Comparison of ENCODE assay signal across 25 cellular contexts in genomic region chr6:4786936-4787504, GRCh38. TPM values are rescaled to one million over a fixed set of nuclear protein-coding genes. Genes with fewer than 3 reads are reported as not detected.
DNase-seq lines count a peak whose midpoint lies in the region; ATAC-seq and TF ChIP-seq lines count a peak whose summit lies in the region.
"Had no signal": no experiment of that assay in that cellular context is flagged by ENCODE, and none has a peak within 500 bp of the region (broad histone marks: within the 10 kb centered on the region; RNA-seq: fewer than 3 reads in every experiment).

No MANE protein-coding gene starts in this region.

- ATAC-seq in natural killer cell (no peak), WTC11 (peak; percentile 67), memory B cell (ENCODE audit: low read depth) (no peak), GM18519 (IDR thresholded peaks at IDR 0.05; ENCODE audit: low FRiP score, unreplicated experiment) (no peak)
- ATAC-seq in natural killer cell treated with Interleukin-12 subunit alpha and Interleukin-12 subunit beta and Interleukin-15 and Interleukin-18, amount 100 ng/mL, for 72 hours, result no peak
- ATAC-seq: activated CD8-positive, alpha-beta T cell treated with anti-CD3 and anti-CD28 coated beads, Interleukin-2, amount 10 ng/mL, durations not matched to agents 7 days and 5 days; HCT116; left ventricle myocardium superior had no signal

- intact Hi-C loops in natural killer cell (cut with micrococcal nuclease), result no loop called here

- no peak for DNase-seq in natural killer cell
- no peak for DNase-seq in natural killer cell treated with Interleukin-12 subunit alpha and Interleukin-12 subunit beta and Interleukin-15 and Interleukin-18, amount 100 ng/mL, for 72 hours (ENCODE audit: low spot score)
- DNase-seq in WTC11 (ENCODE audit: low spot score), result no peak
- no peak for DNase-seq in memory B cell (ENCODE audit: low spot score in 2 of 2)
- DNase-seq in OCI-M2 (lab: John Stamatoyannopoulos, UW; ENCODE audit: unreplicated experiment), result no peak
- no peak for DNase-seq in RPMI8226
- DNase-seq: activated B cell treated with CpG ODN at 0.5 μM for 24 hours; activated CD8-positive, alpha-beta T cell treated with anti-CD3 and anti-CD28 coated beads, Interleukin-2, amount 10 ng/mL, durations not matched to agents 7 days and 5 days; activated gamma-delta T cell; COR-L47; head of caudate nucleus; kidney; left ventricle myocardium superior; NCI-H1092; NCI-H187; NCI-H2171; NCI-H510A treated with DMSO at 0.1 percent for 48 hours; occipital lobe; stimulated activated CD4-positive, alpha-beta T cell treated with anti-CD3 and anti-CD28 coated beads, Interleukin-4, amount 100 ng/mL, for 4 hours; T-helper 1 cell; transverse colon had no signal

- H3K9me3 Mint-ChIP-seq in natural killer cell (no peaks in the 10 kb centered on the region), WTC11 (peaks cover 4% of the 10 kb centered on the region; the same call in 1 of the 2 replicates), memory B cell (peaks cover 1% of the 10 kb centered on the region)
- H3K9me3 Mint-ChIP-seq in natural killer cell treated with Interleukin-12 subunit alpha and Interleukin-12 subunit beta and Interleukin-15 and Interleukin-18, amount 100 ng/mL, for 72 hours, result no peaks in the 10 kb centered on the region
- H3K9me3 Mint-ChIP-seq: activated B cell treated with CpG ODN at 0.5 μM for 24 hours; central memory CD8-positive, alpha-beta T cell had no signal

- peak overlapping the region; percentile 67 for H3K4me3 Mint-ChIP-seq in natural killer cell
- no peak overlapping the region for H3K4me3 Mint-ChIP-seq in natural killer cell treated with Interleukin-12 subunit alpha and Interleukin-12 subunit beta and Interleukin-15 and Interleukin-18, amount 100 ng/mL, for 72 hours
- H3K4me3 Mint-ChIP-seq in WTC11, result peak overlapping the region; percentile 4; the same call in 1 of the 2 replicates
- no peak overlapping the region for H3K4me3 Mint-ChIP-seq in memory B cell
- H3K4me3 Mint-ChIP-seq: activated B cell treated with CpG ODN at 0.5 μM for 24 hours; activated CD8-positive, alpha-beta T cell treated with anti-CD3 and anti-CD28 coated beads, Interleukin-2, amount 10 ng/mL, durations not matched to agents 7 days and 5 days; central memory CD8-positive, alpha-beta T cell had no signal

- no peaks in the 10 kb centered on the region for H3K27me3 Mint-ChIP-seq in natural killer cell (ENCODE audit: low read depth in 2 of 2)
- H3K27me3 Mint-ChIP-seq in natural killer cell treated with Interleukin-12 subunit alpha and Interleukin-12 subunit beta and Interleukin-15 and Interleukin-18, amount 100 ng/mL, for 72 hours, result no peaks in the 10 kb centered on the region
- peaks cover 56% of the 10 kb centered on the region for H3K27me3 Mint-ChIP-seq in WTC11 (ENCODE audit: low read depth)
- no peaks in the 10 kb centered on the region for H3K27me3 Mint-ChIP-seq in memory B cell
- H3K27me3 Mint-ChIP-seq: activated B cell treated with CpG ODN at 0.5 μM for 24 hours; central memory CD8-positive, alpha-beta T cell; IgD-negative memory B cell had no signal

- CTCF ChIA-PET in WTC11 (lab: Charles Lee), result interaction anchor here (1.1 to 2.5 kb wide), 2 partner anchors 10 to 78 kb away, joined by 3 to 9 read pairs; partner anchors contain the start of gene CDYL

- POLR2A ChIA-PET in WTC11 (lab: Charles Lee), result no interaction called here

- H3K36me3 Mint-ChIP-seq in natural killer cell (no peaks in the 10 kb centered on the region), WTC11 (peaks cover 9% of the 10 kb centered on the region), memory B cell (peaks cover 7% of the 10 kb centered on the region)
- H3K36me3 Mint-ChIP-seq in natural killer cell treated with Interleukin-12 subunit alpha and Interleukin-12 subunit beta and Interleukin-15 and Interleukin-18, amount 100 ng/mL, for 72 hours, result no peaks in the 10 kb centered on the region

- H3K4me1 Mint-ChIP-seq in natural killer cell, result peaks cover 77 to 79% of the 10 kb centered on the region in 2 donors
- peaks cover 68 to 70% of the 10 kb centered on the region in 2 donors for H3K4me1 Mint-ChIP-seq in natural killer cell treated with Interleukin-12 subunit alpha and Interleukin-12 subunit beta and Interleukin-15 and Interleukin-18, amount 100 ng/mL, for 72 hours (ENCODE audit: low read depth in 2 of 2)
- peaks cover 65% of the 10 kb centered on the region for H3K4me1 Mint-ChIP-seq in WTC11
- H3K4me1 Mint-ChIP-seq in memory B cell, result peaks cover 44% of the 10 kb centered on the region

- H3K27ac Mint-ChIP-seq in natural killer cell (peak overlapping the region; percentile 20 to 46), WTC11 (no peak overlapping the region), memory B cell (peak overlapping the region; percentile 70)
- peak overlapping the region in 1 of 2 donors; percentile 32 for H3K27ac Mint-ChIP-seq in natural killer cell treated with Interleukin-12 subunit alpha and Interleukin-12 subunit beta and Interleukin-15 and Interleukin-18, amount 100 ng/mL, for 72 hours
- H3K27ac Mint-ChIP-seq: activated B cell treated with CpG ODN at 0.5 μM for 24 hours; activated CD8-positive, alpha-beta T cell treated with anti-CD3 and anti-CD28 coated beads, Interleukin-2, amount 10 ng/mL, durations not matched to agents 7 days and 5 days had no signal

- TF ChIP-seq CTCF in natural killer cell (IDR thresholded peaks at IDR 0.05) (no peak), WTC11 (IDR thresholded peaks at IDR 0.05) (no peak)

TF ChIP-seq in WTC11, 78 proteins besides CTCF, POLR2A, EP300 and RAD21:
- TF ChIP-seq ETV6 (CRISPR knock-in tag; IDR thresholded peaks at IDR 0.05) (0 out of 2 replicates have a peak, but pooled peaks have one; percentile 25), E2F5 (CRISPR knock-in tag; IDR thresholded peaks at IDR 0.05) (no peak), FOXP4 (CRISPR knock-in tag; IDR thresholded peaks at IDR 0.05) (peak; percentile 34; the same call in 1 of the 2 replicates)
TF ChIP-seq in WTC11: peak in this region for 2.

RNA-seq across cellular contexts. Expression of gene CDYL, which starts 10.8 kb away (rescaled TPM):
- total RNA-seq in natural killer cell, result 100 to 1,000 TPM in 1 of 3 donors, 10 to 100 TPM in 2; 81.3 to 101 (median 83.8) TPM
- total RNA-seq in natural killer cell treated with Interleukin-12 subunit alpha and Interleukin-12 subunit beta and Interleukin-15 and Interleukin-18, amount 100 ng/mL, for 72 hours, result 10 to 100 TPM; 52.5 to 58.7 TPM
- total RNA-seq in WTC11 (2021), result 83.2 to 92.0 TPM (median 89.3 TPM) in 3 replicates

Comparison
In these comparisons a context has a peak if more than half of its experiments do, and no peak if none do; other contexts are left out.
1. H3K4me3 Mint-ChIP-seq: peak in natural killer cell (single experiment) and WTC11 (single experiment); none in natural killer cell treated with Interleukin-12 subunit alpha and Interleukin-12 subunit beta and Interleukin-15 and Interleukin-18, amount 100 ng/mL, for 72 hours (single experiment) and memory B cell (single experiment).